In genomic region chr7:909358-910329, GRCh38 we compare ENCODE assay signal across 9 cellular contexts. TPM values are rescaled to one million over a fixed set of nuclear protein-coding genes. Genes with fewer than 3 reads are reported as not detected.
DNase-seq lines count a peak whose midpoint lies in the region; ATAC-seq and TF ChIP-seq lines count a peak whose summit lies in the region.
"Had no signal": no experiment of that assay in that cellular context is flagged by ENCODE, and none has a peak within 500 bp of the region (broad histone marks: within the 10 kb centered on the region; RNA-seq: fewer than 3 reads in every experiment).

No MANE protein-coding gene starts in this region.

- no peaks in the 10 kb centered on the region for H3K36me3 ChIP-seq in RWPE2 (ENCODE audit: low read depth)
- H3K36me3 ChIP-seq in esophagus (ENCODE audit: control insufficient read depth in 2 of 2, insufficient read depth in 2 of 2, low read length in 1 of 2): peaks cover 0 to 3% of the 10 kb centered on the region in 2 donors

- no peaks in the 10 kb centered on the region for H3K9me3 ChIP-seq in RWPE2 (ENCODE audit: severe bottlenecking)
- no peaks in the 10 kb centered on the region for H3K9me3 ChIP-seq in esophagus (ENCODE audit: control insufficient read depth in 2 of 2, insufficient read depth in 1 of 2, low read depth in 1 of 2, low read length in 1 of 2)

- H3K36me3 Mint-ChIP-seq in naive thymus-derived CD8-positive, alpha-beta T cell: no peaks in the 10 kb centered on the region

- WGBS in esophagus, 2 donors: 31 to 51% methylated on average over 40 to 56 of the region's 58 CpGs

- H3K9me3 Mint-ChIP-seq in naive thymus-derived CD8-positive, alpha-beta T cell: no peaks in the 10 kb centered on the region

- POLR2A ChIA-PET in naive thymus-derived CD8-positive, alpha-beta T cell (lab: Charles Lee): interaction anchor here (0.6 to 2.5 kb wide), 13 partner anchors 9 to 223 kb away, joined by 3 to 13 read pairs (median 5); partner anchors contain the start of gene COX19

- peaks cover 2 to 15% (median 9%) of the 10 kb centered on the region in 4 donors for H3K4me1 Mint-ChIP-seq in naive thymus-derived CD8-positive, alpha-beta T cell

- ATAC-seq in RWPE2 (ENCODE audit: low read depth): peak; percentile 57
- ATAC-seq in naive thymus-derived CD8-positive, alpha-beta T cell: peak; percentile 47 to 50
- no peak for ATAC-seq in HG03108 (IDR thresholded peaks at IDR 0.05; ENCODE audit: unreplicated experiment)
- no peak for ATAC-seq in GM18909 (IDR thresholded peaks at IDR 0.05; ENCODE audit: poor library complexity, unreplicated experiment)
- ATAC-seq in HG02610 (IDR thresholded peaks at IDR 0.05; ENCODE audit: unreplicated experiment): no peak

- TF ChIP-seq CTCF in RWPE2 (IDR thresholded peaks at IDR 0.05; ENCODE audit: poor library complexity, severe bottlenecking): peak; percentile 38

- no peak overlapping the region for H3K27ac ChIP-seq in RWPE2 (ENCODE audit: poor library complexity, severe bottlenecking)
- H3K27ac ChIP-seq in esophagus (ENCODE audit: low read depth in 2 of 2, low read length in 1 of 2): peak overlapping the region in 1 of 2 donors; percentile 17
- H3K27ac ChIP-seq: SK-N-MC had no signal

- peak overlapping the region in 9 of 10 donors; percentile 40 to 80 (median 59) for H3K27ac Mint-ChIP-seq in naive thymus-derived CD8-positive, alpha-beta T cell

- peak overlapping the region; percentile 54 to 84 (median 72) for H3K4me3 Mint-ChIP-seq in naive thymus-derived CD8-positive, alpha-beta T cell

- DNase-seq in GM19238 (ENCODE audit: insufficient read length, low spot score) (peak; percentile 51), RWPE2 (ENCODE audit: low spot score) (no peak), activated gamma-delta T cell (lab: John Stamatoyannopoulos, UW) (no peak)
- DNase-seq in naive thymus-derived CD8-positive, alpha-beta T cell: peak in 5 of 10 donors; percentile 32 to 46 (median 35)

- no peaks in the 10 kb centered on the region for H3K27me3 Mint-ChIP-seq in naive thymus-derived CD8-positive, alpha-beta T cell

- H3K4me3 ChIP-seq in RWPE2 (ENCODE audit: severe bottlenecking) (peak overlapping the region; percentile 3), esophagus (ENCODE audit: low read depth in 1 of 2, low read length in 2 of 2) (peak overlapping the region; percentile 7 to 30)
- H3K4me3 ChIP-seq: SK-N-MC had no signal

- H3K27me3 ChIP-seq in RWPE2 (ENCODE audit: insufficient read depth, poor library complexity, severe bottlenecking) (no peaks in the 10 kb centered on the region), esophagus (ENCODE audit: control insufficient read depth in 1 of 2, insufficient read depth in 2 of 2, low read length in 2 of 2) (no peaks in the 10 kb centered on the region)

- peaks cover 12% of the 10 kb centered on the region for H3K4me1 ChIP-seq in RWPE2 (ENCODE audit: insufficient read depth, poor library complexity, severe bottlenecking)
- peaks cover 4 to 13% of the 10 kb centered on the region in 2 donors for H3K4me1 ChIP-seq in esophagus (ENCODE audit: control insufficient read depth in 2 of 2, insufficient read depth in 2 of 2, low read length in 1 of 2)

RNA-seq across cellular contexts. Expression of gene GET4, which starts 33.3 kb away (rescaled TPM):
- 10 to 100 TPM; 43.2 to 44.5 TPM for polyA plus RNA-seq in esophagus
- total RNA-seq in naive thymus-derived CD8-positive, alpha-beta T cell: 10 to 100 TPM; 61.4 to 64.1 TPM
- 10 to 100 TPM; 23.0 to 34.6 (median 23.6) TPM for polyA plus RNA-seq in naive thymus-derived CD8-positive, alpha-beta T cell

RNA-seq across cellular contexts. Expression of gene ADAP1, which starts 44.8 kb away (rescaled TPM):
- 10 to 100 TPM in 1 of 2 donors, 1 to 10 TPM in 1; 5.8 to 25.7 TPM for polyA plus RNA-seq in esophagus
- 10 to 100 TPM; 12.4 to 14.5 TPM for total RNA-seq in naive thymus-derived CD8-positive, alpha-beta T cell
- polyA plus RNA-seq in naive thymus-derived CD8-positive, alpha-beta T cell: 10 to 100 TPM in 1 of 3 donors, 1 to 10 TPM in 2; 7.6 to 18.4 (median 8.2) TPM

Comparison
In these comparisons a context has a peak if more than half of its experiments do, and no peak if none do; other contexts are left out.
1. ATAC-seq: peak in RWPE2 (single experiment) and naive thymus-derived CD8-positive, alpha-beta T cell (2 of 2); none in HG03108 (single experiment), GM18909 (single experiment) and HG02610 (single experiment).